Comparison of ENCODE assay signal across 1 cellular context in genomic region chr12:116266220-116266619, GRCh38.
TF ChIP-seq lines count a peak whose summit lies in the region.

No MANE protein-coding gene starts in this region.

TF ChIP-seq in WTC11, 78 proteins besides CTCF, POLR2A, EP300 and RAD21 (continued from another document):
- TF ChIP-seq ZNF532 (CRISPR knock-in tag; IDR thresholded peaks at IDR 0.05; ENCODE audit: borderline replicate concordance) = no peak
- no peak for TF ChIP-seq OVOL2 (CRISPR knock-in tag; IDR thresholded peaks at IDR 0.05; ENCODE audit: borderline replicate concordance)
- no peak for TF ChIP-seq ZNF263 (CRISPR knock-in tag; IDR thresholded peaks at IDR 0.05; ENCODE audit: low read depth)
- no peak for TF ChIP-seq ZNF416 (CRISPR knock-in tag; IDR thresholded peaks at IDR 0.05)
- no peak for TF ChIP-seq RELA (CRISPR knock-in tag; IDR thresholded peaks at IDR 0.05; ENCODE audit: borderline replicate concordance)
- no peak for TF ChIP-seq TEAD4 (CRISPR knock-in tag; IDR thresholded peaks at IDR 0.05)
- TF ChIP-seq ESRRA (CRISPR knock-in tag; IDR thresholded peaks at IDR 0.05; ENCODE audit: borderline replicate concordance) = no peak
- TF ChIP-seq TCF7 (CRISPR knock-in tag; IDR thresholded peaks at IDR 0.05; ENCODE audit: low read depth) = no peak
- TF ChIP-seq E2F5 (CRISPR knock-in tag; IDR thresholded peaks at IDR 0.05) = no peak
